In the genomic region with DNA sequence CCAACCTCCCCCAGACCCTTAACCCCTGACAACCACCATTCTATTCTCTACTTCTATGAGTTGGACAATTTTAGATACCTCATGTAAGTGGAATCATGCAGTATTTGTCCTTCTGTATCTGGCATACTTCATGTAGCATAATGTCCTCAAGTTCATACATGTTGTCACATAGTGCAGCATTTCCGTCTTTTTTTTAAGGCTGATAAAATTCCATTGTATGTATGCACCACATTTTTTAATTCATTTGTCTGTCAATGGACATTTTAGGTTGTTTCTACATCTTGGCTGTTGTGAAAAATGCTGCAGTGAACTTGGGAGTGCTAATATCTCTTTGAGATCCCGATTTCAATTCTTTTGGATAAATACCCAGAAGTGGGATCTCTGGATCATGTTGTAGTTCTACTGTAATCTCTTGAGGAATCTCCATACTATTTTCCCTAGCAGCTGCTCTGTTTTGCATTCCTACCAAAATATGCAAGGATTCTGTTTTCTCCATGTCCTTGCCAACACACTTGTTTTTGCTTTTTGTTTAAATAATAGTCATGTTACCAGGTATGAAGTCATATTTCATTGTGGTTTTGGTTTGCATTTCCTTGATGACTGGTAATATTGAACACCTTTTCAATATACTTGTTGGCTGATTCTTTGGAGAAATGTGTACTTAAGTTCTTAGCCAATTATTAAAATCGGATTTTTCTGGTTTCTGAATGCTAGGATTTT, we compare ENCODE assay signal across 21 cellular contexts. TPM values are rescaled to one million over a fixed set of nuclear protein-coding genes. Genes with fewer than 3 reads are reported as not detected.
A peak's percentile ranks its signal among the peaks of the same experiment; 100 is the strongest.
DNase-seq lines count a peak whose midpoint lies in the region; ATAC-seq and TF ChIP-seq lines count a peak whose summit lies in the region.
"Had no signal": no experiment of that assay in that cellular context is flagged by ENCODE, and none has a peak within 500 bp of the region (broad histone marks: within the 10 kb centered on the region; RNA-seq: fewer than 3 reads in every experiment).

No MANE protein-coding gene starts in this region.

- peaks cover 41% of the 10 kb centered on the region for H3K36me3 Mint-ChIP-seq in T-cell

- H3K9me3 Mint-ChIP-seq in T-cell = no peaks in the 10 kb centered on the region
- H3K9me3 Mint-ChIP-seq: immature natural killer cell; stimulated activated memory B cell treated with anti-CD40 and anti-IgM and Interleukin-4, amounts not matched to agents 10 μg/mL and 1 μg/mL and 100 μg/mL, for 72 hours; type B pancreatic cell had no signal

- no peak for ATAC-seq in T-cell (replicated peaks in 1 of 4)
- ATAC-seq: stimulated activated memory B cell treated with anti-CD40 and anti-IgM and Interleukin-4, amounts not matched to agents 10 μg/mL and 1 μg/mL and 100 μg/mL, for 72 hours had no signal

- no peak overlapping the region for H3K27ac Mint-ChIP-seq in T-cell
- H3K27ac Mint-ChIP-seq: stimulated activated memory B cell treated with anti-CD40 and anti-IgM and Interleukin-4, amounts not matched to agents 10 μg/mL and 1 μg/mL and 100 μg/mL, for 72 hours; type B pancreatic cell had no signal

- peak; percentile 19 for DNase-seq in DMS53 (lab: John Stamatoyannopoulos, UW)
- no peak for DNase-seq in DMS53 treated with DMSO at 0.1 percent for 48 hours (lab: John Stamatoyannopoulos, UW; ENCODE audit: unreplicated experiment)
- peak; percentile 53 for DNase-seq in amniotic epithelial cell (ENCODE audit: low read depth)
- peak; percentile 58 for DNase-seq in fibroblast of pulmonary artery (ENCODE audit: low read depth)
- peak; percentile 39 for DNase-seq in retinal pigment epithelial cell (ENCODE audit: low read depth)
- DNase-seq in NK-92 (lab: John Stamatoyannopoulos, UW; ENCODE audit: unreplicated experiment) = no peak
- DNase-seq in SIG-M5 (lab: John Stamatoyannopoulos, UW) = no peak
- DNase-seq in T-cell = no peak
- DNase-seq: activated CD4-positive, alpha-beta T cell treated with anti-CD3 and anti-CD28 coated beads for 48 hours; activated CD8-positive, alpha-beta memory T cell treated with anti-CD3 and anti-CD28 coated beads, Interleukin-2, amount 50 U/mL, for 48 hours; activated naive CD4-positive, alpha-beta T cell treated with Interleukin-2 at 50 U/mL for 16 hours; GDM1; immature natural killer cell; NCI-H1417 treated with DMSO at 0.1 percent for 48 hours; NCI-H446; ovary had no signal

- H3K4me1 Mint-ChIP-seq in T-cell = peaks cover 0 to 11% (median 9%) of the 10 kb centered on the region in 3 donors
- H3K4me1 Mint-ChIP-seq: immature natural killer cell; stimulated activated memory B cell treated with anti-CD40 and anti-IgM and Interleukin-4, amounts not matched to agents 10 μg/mL and 1 μg/mL and 100 μg/mL, for 72 hours had no signal

- POLR2A ChIA-PET in T-cell (lab: Charles Lee) = no interaction called here

- CTCF ChIA-PET in T-cell (lab: Charles Lee) = no interaction called here

- H3K4me3 ChIP-seq in fibroblast of pulmonary artery (replicated peaks; ENCODE audit: low read depth, low read length) (no peak overlapping the region), retinal pigment epithelial cell (ENCODE audit: low read length) (no peak overlapping the region)
- H3K4me3 ChIP-seq: ovary had no signal

- no peaks in the 10 kb centered on the region for H3K27me3 Mint-ChIP-seq in T-cell
- H3K27me3 Mint-ChIP-seq: stimulated activated memory B cell treated with anti-CD40 and anti-IgM and Interleukin-4, amounts not matched to agents 10 μg/mL and 1 μg/mL and 100 μg/mL, for 72 hours; type B pancreatic cell had no signal

- H3K4me3 Mint-ChIP-seq in T-cell = no peak overlapping the region
- H3K4me3 Mint-ChIP-seq: immature natural killer cell; stimulated activated memory B cell treated with anti-CD40 and anti-IgM and Interleukin-4, amounts not matched to agents 10 μg/mL and 1 μg/mL and 100 μg/mL, for 72 hours; type B pancreatic cell had no signal

- no peak for TF ChIP-seq CTCF in fibroblast of pulmonary artery (IDR thresholded peaks at IDR 0.05; ENCODE audit: low read length, missing control alignments)
- TF ChIP-seq CTCF in retinal pigment epithelial cell (conservative IDR thresholded peaks at IDR 0.05; ENCODE audit: low read depth, low read length) = no peak

RNA-seq across cellular contexts. Expression of gene ADAD1, which starts 48.8 kb away (rescaled TPM):
- not detected for total RNA-seq in T-cell
- total RNA-seq: cardiac septum, OCI-LY7, ovary, SK-MEL-5 had no signal

Comparison
In these comparisons a context has a peak if more than half of its experiments do, and no peak if none do; other contexts are left out.
1. DNase-seq: peak in DMS53 (single experiment), amniotic epithelial cell (single experiment), fibroblast of pulmonary artery (single experiment) and retinal pigment epithelial cell (single experiment); none in DMS53 treated with DMSO at 0.1 percent for 48 hours (single experiment), NK-92 (single experiment), SIG-M5 (single experiment) and T-cell (0 of 34).